In the genomic region with DNA sequence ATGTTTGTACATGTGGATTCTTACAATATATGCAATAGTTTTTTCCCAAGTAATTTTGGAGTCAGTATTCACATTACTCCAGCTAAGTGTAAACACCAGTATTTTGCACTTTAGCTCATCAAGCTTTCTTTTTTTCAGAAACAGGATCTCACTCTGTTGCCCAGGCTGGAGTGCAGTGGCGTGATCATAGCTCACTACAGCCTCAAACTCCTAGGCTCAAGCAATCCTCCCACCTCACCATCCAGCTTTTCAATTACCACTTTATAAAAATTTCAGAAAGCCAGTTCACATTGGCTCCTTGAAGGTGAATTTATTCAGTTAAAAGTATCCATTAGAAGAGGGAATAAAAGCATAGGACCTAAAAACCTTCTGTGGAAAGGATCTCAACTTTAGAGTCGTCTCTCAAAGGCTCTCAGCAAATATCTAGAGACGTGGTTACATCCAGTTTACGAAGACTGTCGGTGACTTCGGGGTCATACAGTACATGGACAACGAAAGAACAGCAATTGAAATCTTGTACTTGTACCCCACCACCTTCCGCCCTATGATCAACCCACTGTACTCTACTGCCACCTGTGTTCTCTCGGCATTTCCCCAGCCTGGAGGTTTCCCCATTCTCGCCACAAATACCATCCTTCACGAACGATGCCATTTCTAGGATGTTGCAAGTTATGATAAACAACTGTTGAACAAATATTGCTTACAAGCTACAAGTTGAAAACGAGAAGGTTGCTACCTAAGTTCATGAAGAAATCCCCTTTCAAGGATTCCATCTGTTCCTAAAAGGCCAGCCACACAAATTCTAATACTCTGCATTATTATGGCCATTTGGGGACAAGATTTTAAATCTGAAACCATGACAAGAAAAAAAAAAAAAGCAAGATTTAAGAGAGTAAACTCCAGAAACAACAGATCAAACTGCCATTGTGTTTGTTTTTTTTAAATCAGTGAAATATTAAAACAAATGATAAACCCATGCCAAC, we compare ENCODE assay signal across 8 cellular contexts. TPM values are rescaled to one million over a fixed set of nuclear protein-coding genes. Genes with fewer than 3 reads are reported as not detected.
A peak's percentile ranks its signal among the peaks of the same experiment; 100 is the strongest.
DNase-seq lines count a peak whose midpoint lies in the region; ATAC-seq and TF ChIP-seq lines count a peak whose summit lies in the region.

No MANE protein-coding gene starts in this region.

- no peaks in the 10 kb centered on the region for H3K36me3 Mint-ChIP-seq in activated naive CD8-positive, alpha-beta T cell treated with anti-CD3 and anti-CD28 coated beads for 36 hours

- peak overlapping the region; percentile 83 for H3K4me3 ChIP-seq in GM12865 (ENCODE audit: low read depth, low read length)
- H3K4me3 ChIP-seq in NB4 (ENCODE audit: low read depth, low read length): no peak overlapping the region
- H3K4me3 ChIP-seq in rectal smooth muscle tissue (ENCODE audit: low read length): peak overlapping the region; percentile 89

- H3K9me3 Mint-ChIP-seq in activated naive CD8-positive, alpha-beta T cell treated with anti-CD3 and anti-CD28 coated beads for 36 hours: no peaks in the 10 kb centered on the region

- H3K36me3 ChIP-seq in rectal smooth muscle tissue (ENCODE audit: control insufficient read depth, insufficient read depth, low read length): no peaks in the 10 kb centered on the region

- no peak overlapping the region for H3K27ac ChIP-seq in rectal smooth muscle tissue (ENCODE audit: low read depth, low read length)

- H3K4me1 Mint-ChIP-seq in activated naive CD8-positive, alpha-beta T cell treated with anti-CD3 and anti-CD28 coated beads for 36 hours: peaks cover 26% of the 10 kb centered on the region

- no peak overlapping the region for H3K9ac ChIP-seq in rectal smooth muscle tissue (ENCODE audit: low read length)

- no peak overlapping the region for H3K27ac Mint-ChIP-seq in activated naive CD8-positive, alpha-beta T cell treated with anti-CD3 and anti-CD28 coated beads for 36 hours

- ATAC-seq in HG02759 (IDR thresholded peaks at IDR 0.05; ENCODE audit: unreplicated experiment) (no peak), GM21529 (IDR thresholded peaks at IDR 0.05; ENCODE audit: unreplicated experiment) (no peak)

- peaks cover 67% of the 10 kb centered on the region for H3K27me3 Mint-ChIP-seq in activated naive CD8-positive, alpha-beta T cell treated with anti-CD3 and anti-CD28 coated beads for 36 hours

- peaks cover 3% of the 10 kb centered on the region for H3K4me1 ChIP-seq in rectal smooth muscle tissue (ENCODE audit: control insufficient read depth, insufficient read depth, low read length)

- peak overlapping the region; percentile 48 for H3K4me3 Mint-ChIP-seq in activated naive CD8-positive, alpha-beta T cell treated with anti-CD3 and anti-CD28 coated beads for 36 hours

- no peaks in the 10 kb centered on the region for H3K27me3 ChIP-seq in rectal smooth muscle tissue (ENCODE audit: control insufficient read depth, insufficient read depth, low read length)

- DNase-seq in A172 (ENCODE audit: low spot score): peak; percentile 60
- DNase-seq in GM12865 (ENCODE audit: low read depth): peak; percentile 80
- peak; percentile 79 for DNase-seq in NB4 (ENCODE audit: low read depth)
- DNase-seq in activated naive CD8-positive, alpha-beta T cell treated with anti-CD3 and anti-CD28 coated beads for 36 hours: peak; percentile 18
- DNase-seq in hepatic stellate cell (ENCODE audit: low spot score): peak; percentile 65

- TF ChIP-seq POLR2A in NB4 (IDR thresholded peaks at IDR 0.05; ENCODE audit: extremely low read depth, insufficient read length): no peak

- TF ChIP-seq CTCF in GM12865 (IDR thresholded peaks at IDR 0.05; ENCODE audit: insufficient read depth, low read depth, low read length, missing control alignments): peak; percentile 65
- TF ChIP-seq CTCF in NB4 (IDR thresholded peaks at IDR 0.05; ENCODE audit: low read depth, low read length): peak; percentile 65

RNA-seq across cellular contexts. Expression of a gene that starts 1.8 kb away (rescaled TPM):
- total RNA-seq in A172 (2014; rRNA removed; shearing (Covaris generic)): 49.1 and 56.8 TPM in 2 replicates
- total RNA-seq in activated naive CD8-positive, alpha-beta T cell treated with anti-CD3 and anti-CD28 coated beads for 36 hours: 1 to 10 TPM; 3.1 to 5.5 TPM

RNA-seq across cellular contexts. Expression of a gene that starts 44.2 kb away (rescaled TPM):
- total RNA-seq in A172 (2014; rRNA removed; shearing (Covaris generic)): 2,111 and 2,441 TPM in 2 replicates
- total RNA-seq in activated naive CD8-positive, alpha-beta T cell treated with anti-CD3 and anti-CD28 coated beads for 36 hours: 1 to 10 TPM; 6.2 to 7.5 TPM

Comparison
In these comparisons a context has a peak if more than half of its experiments do, and no peak if none do; other contexts are left out.
1. DNase-seq: peak in every context shown above with its lines; median percentile 80 in GM12865; 79 in NB4; 65 in hepatic stellate cell; 60 in A172; 18 in activated naive CD8-positive, alpha-beta T cell treated with anti-CD3 and anti-CD28 coated beads for 36 hours.
2. RNA of a gene that starts 44.2 kb away (total RNA-seq): 2,111 to 2,441 TPM in A172; 6.2 to 7.5 TPM in activated naive CD8-positive, alpha-beta T cell treated with anti-CD3 and anti-CD28 coated beads for 36 hours; every median in the first group is over 100 times any median in the second.